2 cellular contexts compared by ENCODE assay signal in genomic region chr1:96991261-96991660, GRCh38.
TF ChIP-seq lines count a peak whose summit lies in the region.

No MANE protein-coding gene starts in this region.

TF ChIP-seq in HepG2, 621 proteins besides CTCF, POLR2A, EP300 and RAD21:
- no peak for TF ChIP-seq IRF9 (CRISPR knock-in tag; IDR thresholded peaks at IDR 0.05; ENCODE audit: borderline replicate concordance)
- no peak for TF ChIP-seq NPAS2 (CRISPR knock-in tag; IDR thresholded peaks at IDR 0.05; ENCODE audit: borderline replicate concordance)
- TF ChIP-seq ARNT (IDR thresholded peaks at IDR 0.05), result no peak
- TF ChIP-seq BCL6 (CRISPR knock-in tag; IDR thresholded peaks at IDR 0.05), result 0 out of 2 replicates have a peak, but pooled peaks have one; percentile 40
- no peak for TF ChIP-seq ZNF543 (CRISPR knock-in tag; IDR thresholded peaks at IDR 0.05)
- no peak for TF ChIP-seq SP1 (IDR thresholded peaks at IDR 0.05)
- no peak for TF ChIP-seq SP1 (CRISPR knock-in tag; IDR thresholded peaks at IDR 0.05)
- no peak for TF ChIP-seq MED8 (CRISPR knock-in tag; IDR thresholded peaks at IDR 0.05; ENCODE audit: insufficient replicate concordance)

TF ChIP-seq in liver, 16 proteins besides CTCF, POLR2A, EP300 and RAD21 (continued from another document):
- no peak for TF ChIP-seq REST (IDR thresholded peaks at IDR 0.05)
- no peak for TF ChIP-seq JUND (IDR thresholded peaks at IDR 0.05)
- peak; percentile 25 for TF ChIP-seq FOXA1 (IDR thresholded peaks at IDR 0.05)
- peak in 1 of 2 donors; percentile 18 for TF ChIP-seq HNF4A (conservative IDR thresholded peaks at IDR 0.05)
- TF ChIP-seq EGR1 (IDR thresholded peaks at IDR 0.05; ENCODE audit: low read depth in 2 of 2), result no peak
- TF ChIP-seq YY1 (IDR thresholded peaks at IDR 0.05), result no peak
- TF ChIP-seq ZBTB33 (IDR thresholded peaks at IDR 0.05), result no peak
- no peak for TF ChIP-seq SP1 (IDR thresholded peaks at IDR 0.05)
- TF ChIP-seq ATF3 (IDR thresholded peaks at IDR 0.05), result no peak
- no peak for TF ChIP-seq NR2F2 (IDR thresholded peaks at IDR 0.05)
- TF ChIP-seq RXRA (IDR thresholded peaks at IDR 0.05), result peak in 1 of 2 donors; percentile 28
TF ChIP-seq in liver: peak in this region for 4.
